Comparison of ENCODE assay signal across 15 cellular contexts in the genomic region with DNA sequence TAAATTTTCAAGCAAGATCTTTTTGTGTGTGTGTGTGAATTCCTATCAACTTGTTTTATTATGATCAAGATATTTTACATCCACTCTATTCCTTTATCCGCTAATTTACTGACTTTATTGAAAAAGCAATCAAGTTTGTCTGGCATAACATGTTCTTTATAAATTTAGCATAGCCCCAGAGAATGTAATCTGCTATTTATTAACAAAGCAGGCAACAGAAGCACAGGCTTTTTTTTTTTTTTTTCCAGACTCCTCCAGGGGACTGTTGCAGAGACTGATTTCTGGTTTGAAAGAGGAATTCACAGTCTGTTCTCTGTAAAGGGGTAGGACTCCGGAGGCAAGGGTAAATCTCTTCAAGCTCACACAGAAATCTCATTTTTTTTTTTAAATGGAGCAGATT.
"Had no signal": no experiment of that assay in that cellular context is flagged by ENCODE, and none has a peak within 500 bp of the region (broad histone marks: within the 10 kb centered on the region; RNA-seq: fewer than 3 reads in every experiment).

No MANE protein-coding gene starts in this region.

- DNase-seq: effector CD4-positive, alpha-beta T cell; foreskin melanocyte; heart right ventricle; hypothalamus; kidney glomerular epithelial cell; mammary epithelial cell; naive thymus-derived CD4-positive, alpha-beta T cell; nephron progenitor cell; psoas muscle; sigmoid colon; stimulated activated naive CD4-positive, alpha-beta T cell; stomach; substantia nigra; transverse colon had no signal

- ATAC-seq: heart right ventricle; left lobe of liver; naive thymus-derived CD4-positive, alpha-beta T cell; psoas muscle had no signal
